ENCODE assay signal across 23 cellular contexts in the genomic region with DNA sequence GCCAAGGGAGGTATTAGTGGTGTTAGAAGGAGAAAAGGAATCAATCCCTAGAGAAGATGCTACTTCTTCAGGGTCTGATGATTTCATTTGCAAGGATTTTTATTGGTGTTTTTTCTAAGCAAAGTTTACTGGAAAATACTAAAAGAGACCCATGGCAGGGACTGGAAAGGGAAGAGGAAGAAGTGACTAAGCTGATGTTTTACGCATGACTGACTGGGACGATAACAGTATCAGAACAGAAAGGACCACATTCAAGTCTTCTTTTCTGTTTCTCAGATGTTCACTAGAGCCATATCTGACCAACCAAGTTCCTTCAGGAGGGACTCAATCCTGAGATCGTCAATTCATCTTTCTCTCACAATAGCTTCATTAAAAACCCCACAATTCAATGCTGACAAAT. TPM values are rescaled to one million over a fixed set of nuclear protein-coding genes. Genes with fewer than 3 reads are reported as not detected.
DNase-seq lines count a peak whose midpoint lies in the region; TF ChIP-seq lines count a peak whose summit lies in the region.
"Had no signal": no experiment of that assay in that cellular context is flagged by ENCODE, and none has a peak within 500 bp of the region (broad histone marks: within the 10 kb centered on the region; RNA-seq: fewer than 3 reads in every experiment).

No MANE protein-coding gene starts in this region.

- WGBS in transverse colon (ENCODE audit: low coverage in 1 of 2), 2 donors, result 68 to 89% methylated on average over 3 of the region's 3 CpGs

- H3K4me3 Mint-ChIP-seq in activated naive CD4-positive, alpha-beta T cell treated with anti-CD3 and anti-CD28 coated beads for 36 hours, result no peak overlapping the region
- H3K4me3 Mint-ChIP-seq: activated CD4-positive, alpha-beta memory T cell treated with anti-CD3 and anti-CD28 coated beads for 36 hours; activated naive CD8-positive, alpha-beta T cell treated with anti-CD3 and anti-CD28 coated beads for 36 hours; CD4-positive, alpha-beta T cell; neural crest cell; stimulated activated naive CD8-positive, alpha-beta T cell treated with anti-CD3 and anti-CD28 coated beads, Interleukin-15, Interleukin-2, amounts not matched to agents 100 ng/mL and 50 ng/mL, for 24 hours had no signal

- intact Hi-C loops in activated naive CD4-positive, alpha-beta T cell treated with anti-CD3 and anti-CD28 coated beads for 36 hours (cut with micrococcal nuclease), result no loop called here
- intact Hi-C loops in transverse colon (cut with DNase I; ENCODE audit: low total_unique reads), result loop anchor here (10.0 kb wide), 1 partner anchor 647 kb away; no protein-coding TSS in a partner anchor

- H3K4me1 Mint-ChIP-seq in activated naive CD4-positive, alpha-beta T cell treated with anti-CD3 and anti-CD28 coated beads for 36 hours (ENCODE audit: low read depth), result no peaks in the 10 kb centered on the region
- H3K4me1 Mint-ChIP-seq: neural crest cell had no signal

- no peaks in the 10 kb centered on the region for H4K20me1 ChIP-seq in BLaER1

- in situ Hi-C loops in astrocyte of the cerebellum (cut with HindIII; ENCODE audit: low sequenced_read_pairs) (no loop called here), transverse colon (cut with MboI; ENCODE audit: low pct_ligation_motif_present in 1 of 4, low pct_unique_long_range_greater_than_20kb in 1 of 4, low sequenced_read_pairs in 3 of 4) (loop anchor here in 2 of 4 donors (10.0 to 25.0 kb wide), 3 partner anchors 280 to 637 kb away; a partner anchor contains a TSS)

- DNase-seq in HT1080 (ENCODE audit: low read depth) (peak; percentile 44), astrocyte of the cerebellum (ENCODE audit: low read depth) (peak; percentile 26), iris pigment epithelial cell (ENCODE audit: low read depth) (peak; percentile 26), transverse colon (no peak), inferior parietal cortex (ENCODE audit: extremely low spot score) (no peak), GF-D8 (lab: John Stamatoyannopoulos, UW) (no peak)
- DNase-seq in activated naive CD4-positive, alpha-beta T cell treated with anti-CD3 and anti-CD28 coated beads for 36 hours, result no peak
- DNase-seq: activated CD4-positive, alpha-beta memory T cell treated with anti-CD3 and anti-CD28 coated beads for 36 hours; activated naive CD8-positive, alpha-beta T cell treated with anti-CD3 and anti-CD28 coated beads for 36 hours; activated T-cell treated with anti-CD3 and anti-CD28 coated beads, Interleukin-2, amount 50 U/mL, for 48 hours; CD4-positive, alpha-beta T cell; central memory CD4-positive, alpha-beta T cell; DMS79; effector CD4-positive, alpha-beta T cell; left cardiac atrium; NCI-H1092; stimulated activated CD4-positive, alpha-beta T cell treated with anti-CD3 and anti-CD28 coated beads, Interleukin-15, amount 100 ng/mL, for 24 hours; upper lobe of right lung had no signal

- H3K27me3 Mint-ChIP-seq in activated naive CD4-positive, alpha-beta T cell treated with anti-CD3 and anti-CD28 coated beads for 36 hours (ENCODE audit: low read depth), result no peaks in the 10 kb centered on the region
- H3K27me3 Mint-ChIP-seq: activated CD4-positive, alpha-beta memory T cell treated with anti-CD3 and anti-CD28 coated beads for 36 hours; activated naive CD8-positive, alpha-beta T cell treated with anti-CD3 and anti-CD28 coated beads for 36 hours; CD4-positive, alpha-beta T cell; stimulated activated naive CD8-positive, alpha-beta T cell treated with anti-CD3 and anti-CD28 coated beads, Interleukin-15, Interleukin-2, amounts not matched to agents 100 ng/mL and 50 ng/mL, for 24 hours had no signal

- H3K4me3 ChIP-seq in BLaER1 (no peak overlapping the region), astrocyte of the cerebellum (ENCODE audit: low read depth, low read length) (no peak overlapping the region), transverse colon (no peak overlapping the region)
- H3K4me3 ChIP-seq: SK-N-MC, upper lobe of right lung had no signal

- no peak overlapping the region for H3K27ac Mint-ChIP-seq in activated naive CD4-positive, alpha-beta T cell treated with anti-CD3 and anti-CD28 coated beads for 36 hours
- H3K27ac Mint-ChIP-seq: activated CD4-positive, alpha-beta memory T cell treated with anti-CD3 and anti-CD28 coated beads for 36 hours; activated naive CD8-positive, alpha-beta T cell treated with anti-CD3 and anti-CD28 coated beads for 36 hours; CD4-positive, alpha-beta T cell; stimulated activated naive CD8-positive, alpha-beta T cell treated with anti-CD3 and anti-CD28 coated beads, Interleukin-15, Interleukin-2, amounts not matched to agents 100 ng/mL and 50 ng/mL, for 24 hours had no signal

- H3K4me1 ChIP-seq in BLaER1 (peaks cover 52% of the 10 kb centered on the region), transverse colon (no peaks in the 10 kb centered on the region)
- H3K4me1 ChIP-seq: upper lobe of right lung had no signal

- H3K4me2 ChIP-seq in BLaER1, result peak overlapping the region; percentile 78

- H3K36me3 Mint-ChIP-seq in activated naive CD4-positive, alpha-beta T cell treated with anti-CD3 and anti-CD28 coated beads for 36 hours (ENCODE audit: low read depth), result peaks cover 2% of the 10 kb centered on the region
- H3K36me3 Mint-ChIP-seq: activated CD4-positive, alpha-beta memory T cell treated with anti-CD3 and anti-CD28 coated beads for 36 hours had no signal

- H3K27me3 ChIP-seq in BLaER1 (no peaks in the 10 kb centered on the region), transverse colon (no peaks in the 10 kb centered on the region)
- H3K27me3 ChIP-seq: upper lobe of right lung had no signal

- CTCF ChIA-PET in activated naive CD4-positive, alpha-beta T cell treated with anti-CD3 and anti-CD28 coated beads for 36 hours (lab: Charles Lee), result interaction anchor here (1.0 kb wide), 1 partner anchor 9 kb away, joined by 3 read pairs; no protein-coding TSS in a partner anchor

- no peak for TF ChIP-seq CTCF in astrocyte of the cerebellum (IDR thresholded peaks at IDR 0.05; ENCODE audit: low read depth, low read length, missing control alignments)
- TF ChIP-seq CTCF in transverse colon (IDR thresholded peaks at IDR 0.05), result no peak

- TF ChIP-seq POLR2A in transverse colon (IDR thresholded peaks at IDR 0.05), result no peak

- peaks cover 11% of the 10 kb centered on the region for H3K9me3 ChIP-seq in BLaER1
- no peaks in the 10 kb centered on the region for H3K9me3 ChIP-seq in transverse colon
- H3K9me3 ChIP-seq: upper lobe of right lung had no signal

- H3K27ac ChIP-seq in BLaER1, result peak overlapping the region; percentile 54; the same call in 1 of the 2 replicates
- H3K27ac ChIP-seq in transverse colon, result no peak overlapping the region
- H3K27ac ChIP-seq: HL-60, SK-N-MC, upper lobe of right lung had no signal

- H3K9ac ChIP-seq in BLaER1, result no peak overlapping the region

- H3K36me3 ChIP-seq in BLaER1, result no peaks in the 10 kb centered on the region
- no peaks in the 10 kb centered on the region for H3K36me3 ChIP-seq in transverse colon
- H3K36me3 ChIP-seq: upper lobe of right lung had no signal

- no peaks in the 10 kb centered on the region for H3K9me3 Mint-ChIP-seq in activated naive CD4-positive, alpha-beta T cell treated with anti-CD3 and anti-CD28 coated beads for 36 hours
- H3K9me3 Mint-ChIP-seq: activated CD4-positive, alpha-beta memory T cell treated with anti-CD3 and anti-CD28 coated beads for 36 hours; activated naive CD8-positive, alpha-beta T cell treated with anti-CD3 and anti-CD28 coated beads for 36 hours; CD4-positive, alpha-beta T cell; neural crest cell; stimulated activated naive CD8-positive, alpha-beta T cell treated with anti-CD3 and anti-CD28 coated beads, Interleukin-15, Interleukin-2, amounts not matched to agents 100 ng/mL and 50 ng/mL, for 24 hours had no signal

- TF ChIP-seq EP300 in transverse colon (IDR thresholded peaks at IDR 0.05; ENCODE audit: low read depth), result no peak

RNA-seq across cellular contexts. Expression of a gene that starts 18.6 kb away (rescaled TPM):
- 76.2 and 80.1 TPM in 2 replicates for total RNA-seq in HT1080 (2014; rRNA removed; shearing (Covaris generic))
- 47.8 and 50.5 TPM in 2 replicates for polyA plus RNA-seq in HT1080 (2015; cell fraction: cytosol; rRNA removed)
- 19.8 and 27.6 TPM in 2 replicates for polyA plus RNA-seq in HT1080 (2015; cell fraction: nucleus; rRNA removed)
- 10 to 100 TPM; 31.9 to 36.9 TPM for total RNA-seq in activated naive CD4-positive, alpha-beta T cell treated with anti-CD3 and anti-CD28 coated beads for 36 hours
- total RNA-seq in transverse colon, result 10 to 100 TPM; 16.5 to 43.4 (median 22.8) TPM

RNA-seq across cellular contexts. Expression of a gene that starts 30.0 kb away (rescaled TPM):
- total RNA-seq in HT1080 (2014; rRNA removed; shearing (Covaris generic)), result 11.4 and 24.4 TPM in 2 replicates
- 9.7 and 11.5 TPM in 2 replicates for polyA plus RNA-seq in HT1080 (2015; cell fraction: cytosol; rRNA removed)
- 18.2 and 29.3 TPM in 2 replicates for polyA plus RNA-seq in HT1080 (2015; cell fraction: nucleus; rRNA removed)
- total RNA-seq in activated naive CD4-positive, alpha-beta T cell treated with anti-CD3 and anti-CD28 coated beads for 36 hours, result 1 to 10 TPM; 2.9 to 3.3 TPM
- 10 to 100 TPM in 2 of 4 donors, 1 to 10 TPM in 2; 4.9 to 23.3 (median 13.3) TPM for total RNA-seq in transverse colon

Comparison
In these comparisons a context has a peak if more than half of its experiments do, and no peak if none do; other contexts are left out.
1. DNase-seq: peak in HT1080 (single experiment), astrocyte of the cerebellum (single experiment) and iris pigment epithelial cell (single experiment); none in activated naive CD4-positive, alpha-beta T cell treated with anti-CD3 and anti-CD28 coated beads for 36 hours (single experiment), transverse colon (single experiment), inferior parietal cortex (single experiment) and GF-D8 (single experiment).